In genomic region chr9:128322342-128323191, GRCh38 we compare ENCODE assay signal across 1 cellular context.
TF ChIP-seq lines count a peak whose summit lies in the region.

COQ4 (plus strand) TSS chr9:128322839; CDS start chr9:128322859, 20 bp downstream.
A gene with protein sequence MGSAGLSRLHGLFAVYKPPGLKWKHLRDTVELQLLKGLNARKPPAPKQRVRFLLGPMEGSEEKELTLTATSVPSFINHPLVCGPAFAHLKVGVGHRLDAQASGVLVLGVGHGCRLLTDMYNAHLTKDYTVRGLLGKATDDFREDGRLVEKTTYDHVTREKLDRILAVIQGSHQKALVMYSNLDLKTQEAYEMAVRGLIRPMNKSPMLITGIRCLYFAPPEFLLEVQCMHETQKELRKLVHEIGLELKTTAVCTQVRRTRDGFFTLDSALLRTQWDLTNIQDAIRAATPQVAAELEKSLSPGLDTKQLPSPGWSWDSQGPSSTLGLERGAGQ (minus strand): TSS chr9:128322447. CDS start chr9:128322408, 39 bp downstream.

TF ChIP-seq in HEK293, 187 proteins besides CTCF, POLR2A, EP300 and RAD21 (continued from another document):
- TF ChIP-seq ZNF518A (tag by site-specific recombination; conservative IDR thresholded peaks at IDR 0.05; ENCODE audit: low read depth) (peak; percentile 92), ZBTB11 (tag by site-specific recombination; conservative IDR thresholded peaks at IDR 0.05; ENCODE audit: low read depth) (peak; percentile 100)
- TF ChIP-seq, protein P1, sequence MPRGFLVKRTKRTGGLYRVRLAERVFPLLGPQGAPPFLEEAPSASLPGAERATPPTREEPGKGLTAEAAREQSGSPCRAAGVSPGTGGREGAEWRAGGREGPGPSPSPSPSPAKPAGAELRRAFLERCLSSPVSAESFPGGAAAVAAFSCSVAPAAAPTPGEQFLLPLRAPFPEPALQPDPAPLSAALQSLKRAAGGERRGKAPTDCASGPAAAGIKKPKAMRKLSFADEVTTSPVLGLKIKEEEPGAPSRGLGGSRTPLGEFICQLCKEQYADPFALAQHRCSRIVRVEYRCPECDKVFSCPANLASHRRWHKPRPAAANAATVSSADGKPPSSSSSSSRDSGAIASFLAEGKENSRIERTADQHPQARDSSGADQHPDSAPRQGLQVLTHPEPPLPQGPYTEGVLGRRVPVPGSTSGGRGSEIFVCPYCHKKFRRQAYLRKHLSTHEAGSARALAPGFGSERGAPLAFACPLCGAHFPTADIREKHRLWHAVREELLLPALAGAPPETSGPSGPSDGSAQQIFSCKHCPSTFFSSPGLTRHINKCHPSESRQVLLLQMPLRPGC (tag by site-specific recombination; IDR thresholded peaks at IDR 0.05), result peak; percentile 43; the same call in 1 of the 2 replicates
